ENCODE assay signal across 8 cellular contexts in genomic region chr1:151199860-151200581, GRCh38. TPM values are rescaled to one million over a fixed set of nuclear protein-coding genes. Genes with fewer than 3 reads are reported as not detected.
DNase-seq lines count a peak whose midpoint lies in the region; ATAC-seq and TF ChIP-seq lines count a peak whose summit lies in the region.

No MANE protein-coding gene starts in this region.

- no peak overlapping the region for H2BK15ac ChIP-seq in H9 (ENCODE audit: low read depth, low read length)

- peaks cover 2% of the 10 kb centered on the region; the same call in 1 of the 2 replicates for H3K27me3 Mint-ChIP-seq in H9 (ENCODE audit: low read depth)
- peaks cover 1% of the 10 kb centered on the region for H3K27me3 Mint-ChIP-seq in dendritic cell treated with granulocyte-macrophage colony-stimulating factor and Interleukin-4, amounts not matched to agents 40 ng/mL and 50 ng/mL, for 4 days

- H3K4me2 ChIP-seq in H9 (ENCODE audit: insufficient read depth, insufficient read length, low read length) = peak overlapping the region; percentile 97

- H3K56ac ChIP-seq in H9 (ENCODE audit: insufficient read length, low read depth, low read length) = no peak overlapping the region

- no peaks in the 10 kb centered on the region for H3K9me3 ChIP-seq in H9 (ENCODE audit: control insufficient read depth, low read depth, low read length)
- no peaks in the 10 kb centered on the region for H3K9me3 ChIP-seq in muscle layer of colon (ENCODE audit: low read length)

- peak overlapping the region; percentile 93 to 96 for H3K4me3 ChIP-seq in muscle layer of colon (ENCODE audit: low read depth in 1 of 2, low read length in 2 of 2)

- H4K5ac ChIP-seq in H9 (ENCODE audit: insufficient read length, low read depth, low read length) = no peak overlapping the region

- H3K27ac ChIP-seq in H9 (ENCODE audit: insufficient read length, low read depth, low read length) (no peak overlapping the region), muscle layer of colon (ENCODE audit: low read depth, low read length) (peak overlapping the region; percentile 73)

- peak overlapping the region; percentile 93 for H3K9ac ChIP-seq in H9 (ENCODE audit: extremely low read depth, insufficient read length, low read length)
- peak overlapping the region; percentile 99 for H3K9ac ChIP-seq in muscle layer of colon (ENCODE audit: low read length)

- no peak overlapping the region for H2BK20ac ChIP-seq in H9 (ENCODE audit: low read depth, low read length, poor library complexity, severe bottlenecking)

- H2BK5ac ChIP-seq in H9 (ENCODE audit: insufficient read length, low read length) = no peak overlapping the region

- peaks cover 36% of the 10 kb centered on the region for H3K79me2 ChIP-seq in H9 (ENCODE audit: insufficient read depth, low read length)

- H3K18ac ChIP-seq in H9 (ENCODE audit: insufficient read length, low read depth, low read length) = no peak overlapping the region

- peak overlapping the region; percentile 95 to 99 (median 99); a peak in 5 of 7 replicates for H3K27ac Mint-ChIP-seq in H9
- peak overlapping the region; percentile 98 for H3K27ac Mint-ChIP-seq in dendritic cell treated with granulocyte-macrophage colony-stimulating factor and Interleukin-4, amounts not matched to agents 40 ng/mL and 50 ng/mL, for 4 days

- H3K36me3 ChIP-seq in muscle layer of colon (ENCODE audit: insufficient read depth, low read length) = no peaks in the 10 kb centered on the region

- no peak for TF ChIP-seq CTCF in H9 (conservative IDR thresholded peaks at IDR 0.05)

- no peak overlapping the region for H3K23ac ChIP-seq in H9 (ENCODE audit: insufficient read length, low read depth, low read length)

- H3K23me2 ChIP-seq in H9 (ENCODE audit: insufficient read length, low read depth, low read length, poor library complexity, severe bottlenecking) = peaks cover 6% of the 10 kb centered on the region

- H4K91ac ChIP-seq in H9 (ENCODE audit: insufficient read length, low read depth, low read length) = no peak overlapping the region

- WGBS in H9 (ENCODE audit: extremely low coverage, insufficient read length, low lambda C conversion rate) = no CpG with 5 or more reads among the region's 12 CpGs

- H4K8ac ChIP-seq in H9 (replicated peaks; ENCODE audit: insufficient read length, low read depth, low read length) = no peak overlapping the region

- H2AK5ac ChIP-seq in H9 (ENCODE audit: insufficient read length, low read length) = no peak overlapping the region

- H3K4me3 Mint-ChIP-seq in H9 = peak overlapping the region; percentile 94 to 99
- H3K4me3 Mint-ChIP-seq in dendritic cell treated with granulocyte-macrophage colony-stimulating factor and Interleukin-4, amounts not matched to agents 40 ng/mL and 50 ng/mL, for 4 days = peak overlapping the region; percentile 97

- H2BK120ac ChIP-seq in H9 (ENCODE audit: low read depth, low read length, poor library complexity, severe bottlenecking) = no peak overlapping the region

- intact Hi-C loops in dendritic cell treated with granulocyte-macrophage colony-stimulating factor and Interleukin-4, amounts not matched to agents 40 ng/mL and 50 ng/mL, for 4 days (cut with micrococcal nuclease) = loop anchor here (2.0 kb wide), 1 partner anchor 55 kb away; the partner anchor contains the start of gene PSMD4

- H3K27me3 ChIP-seq in H9 (ENCODE audit: insufficient read depth, low read length) (no peaks in the 10 kb centered on the region), muscle layer of colon (ENCODE audit: control insufficient read depth in 1 of 2, insufficient read depth in 2 of 2, low read length in 2 of 2) (no peaks in the 10 kb centered on the region)

- peaks cover 2% of the 10 kb centered on the region in 2 experiments; a peak in 2 of 5 replicates for H3K9me3 Mint-ChIP-seq in H9
- H3K9me3 Mint-ChIP-seq in dendritic cell treated with granulocyte-macrophage colony-stimulating factor and Interleukin-4, amounts not matched to agents 40 ng/mL and 50 ng/mL, for 4 days = no peaks in the 10 kb centered on the region

- no peaks in the 10 kb centered on the region for H3K4me1 ChIP-seq in H9 (ENCODE audit: insufficient read depth, low read length)
- peaks cover 26% of the 10 kb centered on the region for H3K4me1 ChIP-seq in muscle layer of colon (ENCODE audit: insufficient read depth, low read length)

- H3T11ph ChIP-seq in H9 (ENCODE audit: low read length) = no peak overlapping the region

- DNase-seq in H9 (no peak), RPMI8226 (peak; percentile 42), superior temporal gyrus (ENCODE audit: extremely low spot score) (no peak)

- H3K4me1 Mint-ChIP-seq in H9 = peaks cover 20 to 23% of the 10 kb centered on the region in 2 experiments
- H3K4me1 Mint-ChIP-seq in dendritic cell treated with granulocyte-macrophage colony-stimulating factor and Interleukin-4, amounts not matched to agents 40 ng/mL and 50 ng/mL, for 4 days (ENCODE audit: low read depth) = peaks cover 42% of the 10 kb centered on the region

- H3K36me3 Mint-ChIP-seq in H9 (ENCODE audit: insufficient read depth in 1 of 3, low read depth in 3 of 3) = peaks cover 9 to 36% (median 21%) of the 10 kb centered on the region in 3 experiments; a peak in 6 of 7 replicates
- H3K36me3 Mint-ChIP-seq in dendritic cell treated with granulocyte-macrophage colony-stimulating factor and Interleukin-4, amounts not matched to agents 40 ng/mL and 50 ng/mL, for 4 days (ENCODE audit: low read depth) = peaks cover 45% of the 10 kb centered on the region

- no peak overlapping the region for H2AFZ ChIP-seq in H9 (ENCODE audit: low read length)

- H3K4ac ChIP-seq in H9 (ENCODE audit: low read depth, low read length) = no peak overlapping the region

- no peak for ATAC-seq in HG02642 (IDR thresholded peaks at IDR 0.05; ENCODE audit: poor library complexity, unreplicated experiment)
- ATAC-seq in HG03039 (IDR thresholded peaks at IDR 0.05; ENCODE audit: unreplicated experiment) = no peak
- no peak for ATAC-seq in GM19328 (IDR thresholded peaks at IDR 0.05; ENCODE audit: unreplicated experiment)

- H2BK12ac ChIP-seq in H9 (ENCODE audit: insufficient read length, low read depth, low read length) = no peak overlapping the region

- no peak overlapping the region for H3K14ac ChIP-seq in H9 (ENCODE audit: insufficient read depth, low read length)

- no peaks in the 10 kb centered on the region for H4K20me1 ChIP-seq in H9 (ENCODE audit: control insufficient read depth, insufficient read depth, insufficient read length)

- peaks cover 3% of the 10 kb centered on the region for H3K79me1 ChIP-seq in H9 (ENCODE audit: insufficient read depth, low read depth, low read length, poor library complexity, severe bottlenecking)

RNA-seq across cellular contexts. Expression of gene PIP5K1A, which starts 1.7 kb away (rescaled TPM):
- 94.6 and 101 TPM in 2 replicates for total RNA-seq in H9 (2021)

RNA-seq across cellular contexts. Expression of gene VPS72, which starts 10.0 kb away (rescaled TPM):
- total RNA-seq in H9 (2021) = 90.3 and 91.4 TPM in 2 replicates

RNA-seq across cellular contexts. Expression of gene TMOD4, which starts 24.2 kb away (rescaled TPM):
- total RNA-seq in H9 (2021) = 0.42 and 1.6 TPM in 2 replicates

RNA-seq across cellular contexts. Expression of gene SCNM1, which starts 34.1 kb away (rescaled TPM):
- 54.1 and 60.5 TPM in 2 replicates for total RNA-seq in H9 (2021)

RNA-seq across cellular contexts. Expression of gene LYSMD1, which starts 34.3 kb away (rescaled TPM):
- total RNA-seq in H9 (2021) = 5.8 and 6.7 TPM in 2 replicates
